ENCODE assay signal across 20 cellular contexts in the genomic region with DNA sequence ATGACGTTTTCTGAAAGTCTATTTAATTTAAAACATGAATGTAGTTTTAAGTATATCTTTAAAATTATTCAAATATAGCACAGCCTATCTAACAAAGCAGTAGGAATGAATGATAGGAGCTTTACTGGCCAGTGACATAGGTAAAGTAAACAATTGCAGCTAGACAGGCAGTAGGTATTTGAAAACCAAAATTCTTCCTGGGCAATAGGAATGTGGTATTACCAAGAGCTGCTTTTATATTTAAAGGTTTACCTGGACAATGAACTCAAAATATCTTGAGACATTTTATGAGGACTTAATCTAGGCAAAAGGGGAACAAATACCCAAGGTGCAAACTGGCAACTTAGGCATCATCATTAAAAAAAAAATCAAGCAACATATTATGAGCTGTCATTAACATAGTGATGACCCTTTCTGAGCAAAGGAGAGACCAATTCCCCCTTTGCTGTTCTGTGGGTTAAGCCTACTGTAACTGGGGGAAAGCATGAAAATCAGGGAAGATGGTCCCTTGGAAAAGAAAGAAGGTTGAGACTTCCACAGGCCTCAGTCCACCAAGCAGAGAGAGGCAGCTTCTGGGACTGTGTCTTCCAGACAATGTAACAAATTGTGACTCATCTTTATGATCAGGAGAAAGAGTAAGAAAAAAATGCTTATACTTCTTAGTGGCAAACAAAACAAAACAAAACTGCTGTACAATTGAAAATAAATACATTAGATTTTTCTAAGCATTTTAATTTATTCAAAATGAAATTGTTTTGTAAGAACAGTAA. TPM values are rescaled to one million over a fixed set of nuclear protein-coding genes. Genes with fewer than 3 reads are reported as not detected.
DNase-seq lines count a peak whose midpoint lies in the region; ATAC-seq, FAIRE-seq and TF ChIP-seq lines count a peak whose summit lies in the region.
"Had no signal": no experiment of that assay in that cellular context is flagged by ENCODE, and none has a peak within 500 bp of the region (broad histone marks: within the 10 kb centered on the region; RNA-seq: fewer than 3 reads in every experiment).

No MANE protein-coding gene starts in this region.

- no peaks in the 10 kb centered on the region for H4K20me1 ChIP-seq in PC-3 (ENCODE audit: low read length)

- DNase-seq in HCEC 1CT (peak; percentile 20), PC-3 (peak; percentile 63), epithelial cell of esophagus (ENCODE audit: low read depth) (peak; percentile 29), NCI-H345 (lab: John Stamatoyannopoulos, UW) (no peak), frontal cortex (ENCODE audit: low spot score in 2 of 2) (no peak), AG20443 (ENCODE audit: low spot score) (no peak)
- no peak for DNase-seq in activated CD4-positive, alpha-beta T cell treated with anti-CD3 and anti-CD28 coated beads for 1 hour
- DNase-seq: CD8-positive, alpha-beta T cell; DMS79; GF-D8; GOT3; NCI-H1105 treated with DMSO at 0.1 percent for 48 hours; NCI-H1694 treated with DMSO at 0.1 percent for 48 hours; NCI-H2107; NCI-H748 treated with DMSO at 0.1 percent for 48 hours; T-cell had no signal

- H3K9me2 ChIP-seq in PC-3 (replicated peaks; ENCODE audit: low read length), result no peaks in the 10 kb centered on the region

- intact Hi-C loops in PC-3 (cut with micrococcal nuclease), result loop anchor here (5.0 kb wide), 1 partner anchor 38 kb away; no protein-coding TSS in a partner anchor

- no TSS peak for BruUV-seq in PC-3 (replicated peaks; lab: Mats Ljungman, UMichigan)

- no peaks in the 10 kb centered on the region for H3K36me3 ChIP-seq in PC-3 (ENCODE audit: low read depth, low read length)

- 0 out of 2 replicates have a peak, but pooled peaks cover 4% of the 10 kb centered on the region for H3K79me2 ChIP-seq in PC-3 (ENCODE audit: low read length)

- CTCF ChIA-PET in PC-3 (lab: Charles Lee), result interaction anchor here (0.5 to 0.6 kb wide), 2 partner anchors 168 to 174 kb away, joined by 3 read pairs; no protein-coding TSS in a partner anchor

- no peaks in the 10 kb centered on the region for H3K9me3 ChIP-seq in PC-3 (ENCODE audit: low read length)

- FAIRE-seq in frontal cortex (lab: Jason Lieb, UNC), result no peak
- FAIRE-seq: D721Med, GM12892 had no signal

- H3K4me3 ChIP-seq in PC-3 (ENCODE audit: low read length) (no peak overlapping the region), epithelial cell of esophagus (ENCODE audit: low read length) (no peak overlapping the region)
- H3K4me3 ChIP-seq: BLaER1 had no signal

- peak overlapping the region; percentile 49 for H3K27ac ChIP-seq in PC-3 (ENCODE audit: low read length)
- H3K27ac ChIP-seq: BLaER1, KMS-11 had no signal

- POLR2A ChIA-PET in PC-3 (lab: Charles Lee; ENCODE audit: unreplicated experiment), result no interaction called here

- no peaks in the 10 kb centered on the region for H3F3A ChIP-seq in PC-3 (ENCODE audit: low read length, unreplicated experiment)

- H3K4me1 ChIP-seq in PC-3 (ENCODE audit: insufficient read depth, low read length), result peaks cover 33% of the 10 kb centered on the region
- H3K4me1 ChIP-seq: BLaER1 had no signal

- peak overlapping the region; percentile 51 for H3K4me2 ChIP-seq in PC-3 (ENCODE audit: low read length)
- H3K4me2 ChIP-seq: BLaER1, KMS-11 had no signal

- peak; percentile 53 for ATAC-seq in PC-3
- ATAC-seq: CD8-positive, alpha-beta T cell; T-cell had no signal

- TF ChIP-seq CTCF in PC-3 (conservative IDR thresholded peaks at IDR 0.05; ENCODE audit: low read depth, low read length) (no peak), epithelial cell of esophagus (IDR thresholded peaks at IDR 0.05; ENCODE audit: insufficient read depth, low read depth, low read length, missing control alignments) (no peak)

- H2AFZ ChIP-seq in PC-3 (ENCODE audit: low read length), result no peak overlapping the region

- H3K9ac ChIP-seq in PC-3 (ENCODE audit: low read length), result no peak overlapping the region
- H3K9ac ChIP-seq: BLaER1, KMS-11 had no signal

- no peaks in the 10 kb centered on the region for H3K27me3 ChIP-seq in PC-3 (ENCODE audit: low read length)

RNA-seq across cellular contexts. Expression of gene ISL2, which starts 12.9 kb away (rescaled TPM):
- 3.6 and 6.3 TPM in 2 replicates for total RNA-seq in PC-3 (2014; rRNA removed)
- not detected for total RNA-seq in frontal cortex
- total RNA-seq: CD8-positive, alpha-beta T cell had no signal

RNA-seq across cellular contexts. Expression of gene ETFA, which starts 38.2 kb away (rescaled TPM):
- total RNA-seq in PC-3 (2014; rRNA removed), result 128 and 160 TPM in 2 replicates
- 61.1 TPM for total RNA-seq in frontal cortex

Comparison
In these comparisons a context has a peak if more than half of its experiments do, and no peak if none do; other contexts are left out.
1. DNase-seq: peak in HCEC 1CT (single experiment), PC-3 (single experiment) and epithelial cell of esophagus (single experiment); none in activated CD4-positive, alpha-beta T cell treated with anti-CD3 and anti-CD28 coated beads for 1 hour (single experiment), NCI-H345 (single experiment), frontal cortex (0 of 2) and AG20443 (single experiment).